In genomic region chrX:44872817-44873414, GRCh38 we compare ENCODE assay signal across 8 cellular contexts.
DNase-seq lines count a peak whose midpoint lies in the region; ATAC-seq and FAIRE-seq lines count a peak whose summit lies in the region.

TSS of gene KDM6A (plus strand) at chrX:44873188. CDS start at chrX:44873552, 364 bp downstream.

- ATAC-seq in GM19023 (IDR thresholded peaks at IDR 0.05; ENCODE audit: unreplicated experiment) (peak; percentile 91), HG03280 (IDR thresholded peaks at IDR 0.05; ENCODE audit: unreplicated experiment) (peak; percentile 90)
- ATAC-seq in activated CD4-positive, CD25-positive, alpha-beta regulatory T cell treated with anti-CD3 and anti-CD28 coated beads, Interleukin-2, amount 50 U/mL, for 24 hours: peak; percentile 91 to 94

- peak; percentile 33 for FAIRE-seq in islet of Langerhans (lab: Jason Lieb, UNC)

- DNase-seq in AG08396 (ENCODE audit: low spot score): peak; percentile 99
- DNase-seq in NCI-H345 treated with DMSO at 0.1 percent for 48 hours (lab: John Stamatoyannopoulos, UW; ENCODE audit: unreplicated experiment): peak; percentile 86
- peak; percentile 93 for DNase-seq in cerebellar cortex (ENCODE audit: low spot score)
- peak; percentile 92 for DNase-seq in stimulated activated CD4-positive, alpha-beta T cell treated with anti-CD3 and anti-CD28 coated beads, Interleukin-12 subunit alpha, Interleukin-12 subunit beta, amount 100 ng/mL, for 4 hours

Comparison
In these comparisons a context has a peak if more than half of its experiments do, and no peak if none do; other contexts are left out.
1. Peak in every context shown above with its lines: DNase-seq and ATAC-seq.